Comparison of ENCODE assay signal across 8 cellular contexts in genomic region chr3:185744997-185745843, GRCh38.
A peak's percentile ranks its signal among the peaks of the same experiment; 100 is the strongest.
DNase-seq lines count a peak whose midpoint lies in the region; ATAC-seq and TF ChIP-seq lines count a peak whose summit lies in the region.

No MANE protein-coding gene starts in this region.

- no peaks in the 10 kb centered on the region for H3K4me1 ChIP-seq in gastroesophageal sphincter

- H3K4me3 ChIP-seq in GM12865 (ENCODE audit: low read depth, low read length) (no peak overlapping the region), gastroesophageal sphincter (no peak overlapping the region)

- H3K27ac ChIP-seq in gastroesophageal sphincter = no peak overlapping the region

- no peaks in the 10 kb centered on the region for H3K36me3 ChIP-seq in gastroesophageal sphincter

- peaks cover 8% of the 10 kb centered on the region for H3K27me3 ChIP-seq in gastroesophageal sphincter

- peak overlapping the region in 5 of 6 donors; percentile 7 to 84 (median 47) for H3K27ac Mint-ChIP-seq in naive B cell

- H3K4me1 Mint-ChIP-seq in naive B cell = peaks cover 25 to 38% (median 33%) of the 10 kb centered on the region in 3 donors

- no peaks in the 10 kb centered on the region for H3K9me3 ChIP-seq in gastroesophageal sphincter

- TF ChIP-seq CTCF in GM12865 (IDR thresholded peaks at IDR 0.05; ENCODE audit: insufficient read depth, low read depth, low read length, missing control alignments) = no peak
- no peak for TF ChIP-seq CTCF in gastroesophageal sphincter (IDR thresholded peaks at IDR 0.05)

- no peak for TF ChIP-seq POLR2A in gastroesophageal sphincter (IDR thresholded peaks at IDR 0.05)

- H3K4me3 Mint-ChIP-seq in naive B cell = peak overlapping the region; percentile 43 to 86 (median 68)

- H3K9me3 Mint-ChIP-seq in naive B cell = no peaks in the 10 kb centered on the region

- H3K36me3 Mint-ChIP-seq in naive B cell = no peaks in the 10 kb centered on the region

- WGBS in gastroesophageal sphincter (ENCODE audit: low coverage in 1 of 2), 2 donors = 40 to 50% methylated on average over 7 to 10 of the region's 12 CpGs

- H3K27me3 Mint-ChIP-seq in naive B cell = no peaks in the 10 kb centered on the region

- peak; percentile 75 for ATAC-seq in HG03108 (IDR thresholded peaks at IDR 0.05; ENCODE audit: unreplicated experiment)
- peak; percentile 78 to 91 for ATAC-seq in naive B cell (ENCODE audit: low read depth in 2 of 2)
- ATAC-seq in gastroesophageal sphincter = no peak

- DNase-seq in GM12865 (ENCODE audit: low read depth) (peak; percentile 70), amniotic epithelial cell (ENCODE audit: low read depth) (peak; percentile 96), naive B cell (no peak), DMS114 treated with DMSO at 0.1 percent for 48 hours (lab: John Stamatoyannopoulos, UW; ENCODE audit: unreplicated experiment) (no peak), cerebellar nuclear complex (lab: John Stamatoyannopoulos, UW) (no peak), NCI-H187 treated with DMSO at 0.1 percent for 48 hours (lab: John Stamatoyannopoulos, UW) (no peak)

- no peak for TF ChIP-seq EP300 in gastroesophageal sphincter (IDR thresholded peaks at IDR 0.05)

Comparison
In these comparisons a context has a peak if more than half of its experiments do, and no peak if none do; other contexts are left out.
1. DNase-seq: peak in GM12865 (single experiment) and amniotic epithelial cell (single experiment); none in naive B cell (single experiment), DMS114 treated with DMSO at 0.1 percent for 48 hours (single experiment), cerebellar nuclear complex (0 of 2) and NCI-H187 treated with DMSO at 0.1 percent for 48 hours (single experiment).